In genomic region chr3:170128977-170129431, GRCh38 we compare ENCODE assay signal across 8 cellular contexts. TPM values are rescaled to one million over a fixed set of nuclear protein-coding genes. Genes with fewer than 3 reads are reported as not detected.
DNase-seq lines count a peak whose midpoint lies in the region; ATAC-seq and TF ChIP-seq lines count a peak whose summit lies in the region.

No MANE protein-coding gene starts in this region.

- TF ChIP-seq POLR2A in Peyer's patch (IDR thresholded peaks at IDR 0.05), result no peak

- H3K9me3 ChIP-seq in Peyer's patch, result no peaks in the 10 kb centered on the region

- peak overlapping the region in 1 of 4 donors; percentile 32 for H3K27ac ChIP-seq in Peyer's patch

- H3K36me3 ChIP-seq in Peyer's patch, result peaks cover 0 to 48% (median 0%) of the 10 kb centered on the region in 3 donors

- ATAC-seq in GM18502 (IDR thresholded peaks at IDR 0.05; ENCODE audit: poor library complexity, unreplicated experiment) (peak; percentile 57), HG02840 (IDR thresholded peaks at IDR 0.05; ENCODE audit: low FRiP score, unreplicated experiment) (peak; percentile 47)

- DNase-seq in A172 (ENCODE audit: low spot score), result peak; percentile 66
- DNase-seq in NOMO-1 treated with DMSO at 0.1 percent for 48 hours (lab: John Stamatoyannopoulos, UW; ENCODE audit: unreplicated experiment), result peak; percentile 62
- DNase-seq in fibroblast of gingiva (ENCODE audit: low read depth), result peak; percentile 4
- DNase-seq in Peyer's patch, result no peak
- DNase-seq in NCI-H2171 treated with DMSO at 0.1 percent for 48 hours (lab: John Stamatoyannopoulos, UW), result no peak
- no peak for DNase-seq in NCI-H1436 (lab: John Stamatoyannopoulos, UW)

- no peak overlapping the region for H3K4me3 ChIP-seq in Peyer's patch

- no peak for TF ChIP-seq CTCF in Peyer's patch (IDR thresholded peaks at IDR 0.05)

- H3K27me3 ChIP-seq in Peyer's patch, result no peaks in the 10 kb centered on the region

- H3K4me1 ChIP-seq in Peyer's patch, result peaks cover 0 to 9% (median 6%) of the 10 kb centered on the region in 4 donors

RNA-seq across cellular contexts. Expression of gene PHC3, which starts 52.5 kb away (rescaled TPM):
- total RNA-seq in A172 (2014; rRNA removed; shearing (Covaris generic)), result 18.5 and 19.8 TPM in 2 replicates
- total RNA-seq in Peyer's patch, result 100 to 1,000 TPM in 1 of 4 donors, 10 to 100 TPM in 3; 52.4 to 234 (median 83.2) TPM

Comparison
In these comparisons a context has a peak if more than half of its experiments do, and no peak if none do; other contexts are left out.
1. DNase-seq: peak in A172 (single experiment), NOMO-1 treated with DMSO at 0.1 percent for 48 hours (single experiment) and fibroblast of gingiva (single experiment); none in Peyer's patch (0 of 3), NCI-H2171 treated with DMSO at 0.1 percent for 48 hours (single experiment) and NCI-H1436 (single experiment).